In genomic region chr4:182170417-182170935, GRCh38 we compare ENCODE assay signal across 24 cellular contexts.
A peak's percentile ranks its signal among the peaks of the same experiment; 100 is the strongest.
DNase-seq lines count a peak whose midpoint lies in the region; ATAC-seq, FAIRE-seq and TF ChIP-seq lines count a peak whose summit lies in the region.
"Had no signal": no experiment of that assay in that cellular context is flagged by ENCODE, and none has a peak within 500 bp of the region (broad histone marks: within the 10 kb centered on the region; RNA-seq: fewer than 3 reads in every experiment).

No MANE protein-coding gene starts in this region.

- H3K4me1 ChIP-seq in mammary epithelial cell (ENCODE audit: insufficient read depth, low read length), result peaks cover 7% of the 10 kb centered on the region
- no peaks in the 10 kb centered on the region for H3K4me1 ChIP-seq in breast epithelium
- no peaks in the 10 kb centered on the region for H3K4me1 ChIP-seq in endothelial cell of umbilical vein (ENCODE audit: control insufficient read depth, extremely low read depth, insufficient read depth, low read length)
- H3K4me1 ChIP-seq in keratinocyte (ENCODE audit: control insufficient read depth, extremely low read depth, insufficient read depth, low read length), result peaks cover 10% of the 10 kb centered on the region
- no peaks in the 10 kb centered on the region for H3K4me1 ChIP-seq in psoas muscle
- H3K4me1 ChIP-seq: BLaER1, Caco-2 had no signal

- H3K4me3 ChIP-seq in mammary epithelial cell (replicated peaks in 1 of 3; ENCODE audit: insufficient read depth in 1 of 3, low read depth in 2 of 3, low read length in 3 of 3) (no peak overlapping the region), breast epithelium (no peak overlapping the region), endothelial cell of umbilical vein (replicated peaks in 1 of 3; ENCODE audit: insufficient read depth in 1 of 3, low read depth in 1 of 3, low read length in 3 of 3) (no peak overlapping the region), keratinocyte (ENCODE audit: control insufficient read depth in 2 of 3, extremely low read depth in 1 of 3, insufficient read depth in 2 of 3, low read depth in 1 of 3, low read length in 3 of 3) (no peak overlapping the region), psoas muscle (no peak overlapping the region)
- H3K4me3 ChIP-seq: A549, BLaER1 had no signal

- DNase-seq in NCI-H1105 treated with DMSO at 0.1 percent for 48 hours (lab: John Stamatoyannopoulos, UW) (peak; percentile 31), NCI-H1105 (lab: John Stamatoyannopoulos, UW) (no peak), mammary epithelial cell (no peak), breast epithelium (ENCODE audit: low spot score in 2 of 2) (no peak), endothelial cell of umbilical vein (ENCODE audit: low read depth, low spot score) (no peak), keratinocyte (ENCODE audit: low read depth, low spot score) (no peak), COR-L47 (lab: John Stamatoyannopoulos, UW) (no peak), psoas muscle (no peak)
- DNase-seq: BE2C; C1 segment of cervical spinal cord; Caco-2; Calu3; CD4-positive, alpha-beta memory T cell; CD4-positive, CD25-positive, alpha-beta regulatory T cell; CD8-positive, alpha-beta memory T cell; DMS79 treated with DMSO at 0.1 percent for 48 hours; GF-D8 had no signal

- H3K36me3 ChIP-seq in mammary epithelial cell (ENCODE audit: insufficient read depth, low read length), result no peaks in the 10 kb centered on the region
- H3K36me3 ChIP-seq in breast epithelium, result no peaks in the 10 kb centered on the region
- no peaks in the 10 kb centered on the region for H3K36me3 ChIP-seq in endothelial cell of umbilical vein (ENCODE audit: control insufficient read depth in 2 of 2, extremely low read depth in 1 of 2, insufficient read depth in 2 of 2, low read length in 2 of 2)
- no peaks in the 10 kb centered on the region for H3K36me3 ChIP-seq in keratinocyte (ENCODE audit: control insufficient read depth in 2 of 2, extremely low read depth in 1 of 2, insufficient read depth in 2 of 2, low read length in 2 of 2)
- no peaks in the 10 kb centered on the region for H3K36me3 ChIP-seq in psoas muscle (ENCODE audit: insufficient read depth in 1 of 2, low read depth in 1 of 2)
- H3K36me3 ChIP-seq: BE2C, BLaER1 had no signal

- no peak for ATAC-seq in psoas muscle
- ATAC-seq: A549 had no signal

- no peak for TF ChIP-seq CTCF in mammary epithelial cell (conservative IDR thresholded peaks at IDR 0.05 in 1 of 2, IDR thresholded peaks at IDR 0.05 in 1 of 2; ENCODE audit: extremely low read depth in 1 of 2, insufficient read depth in 1 of 2, low read depth in 1 of 2, low read length in 2 of 2)
- no peak for TF ChIP-seq CTCF in breast epithelium (IDR thresholded peaks at IDR 0.05)
- no peak for TF ChIP-seq CTCF in endothelial cell of umbilical vein (IDR thresholded peaks at IDR 0.05; ENCODE audit: extremely low read depth in 1 of 2, insufficient read depth in 1 of 2, low read depth in 1 of 2, low read length in 2 of 2)
- TF ChIP-seq CTCF in keratinocyte (optimal IDR thresholded peaks at IDR 0.05 in 1 of 3, IDR thresholded peaks at IDR 0.05 in 1 of 3, conservative IDR thresholded peaks at IDR 0.05 in 1 of 3; ENCODE audit: extremely low read depth in 1 of 3, insufficient read depth in 2 of 3, low read length in 3 of 3), result no peak
- no peak for TF ChIP-seq CTCF in psoas muscle (IDR thresholded peaks at IDR 0.05)

- CTCF ChIA-PET in mammary epithelial cell (lab: Charles Lee; ENCODE audit: low non-redundant PET), result no interaction called here
- CTCF ChIA-PET in endothelial cell of umbilical vein (lab: Charles Lee), result no interaction called here

- peaks cover 70% of the 10 kb centered on the region for H3K79me2 ChIP-seq in mammary epithelial cell (ENCODE audit: insufficient read depth, low read length)
- no peaks in the 10 kb centered on the region for H3K79me2 ChIP-seq in endothelial cell of umbilical vein (ENCODE audit: control insufficient read depth, insufficient read depth, low read length)
- peaks cover 33% of the 10 kb centered on the region for H3K79me2 ChIP-seq in keratinocyte (ENCODE audit: control insufficient read depth, insufficient read depth, low read length)

- FAIRE-seq in endothelial cell of umbilical vein (lab: Jason Lieb, UNC) (peak; percentile 44), keratinocyte (lab: Jason Lieb, UNC) (no peak)
- FAIRE-seq: A549, D721Med, G401.6, GM12891, GM19239 had no signal

- H3K27me3 ChIP-seq in mammary epithelial cell (ENCODE audit: insufficient read depth, low read length) (no peaks in the 10 kb centered on the region), breast epithelium (no peaks in the 10 kb centered on the region), endothelial cell of umbilical vein (ENCODE audit: control insufficient read depth in 2 of 2, insufficient read depth in 2 of 2, low read length in 2 of 2) (no peaks in the 10 kb centered on the region), keratinocyte (ENCODE audit: control insufficient read depth, extremely low read depth, insufficient read depth, low read length) (no peaks in the 10 kb centered on the region), psoas muscle (ENCODE audit: insufficient read depth in 3 of 3, low read length in 2 of 3) (no peaks in the 10 kb centered on the region)
- H3K27me3 ChIP-seq: BE2C, BLaER1 had no signal

- H3K9ac ChIP-seq in mammary epithelial cell (ENCODE audit: insufficient read depth, low read length) (peak overlapping the region; percentile 15), endothelial cell of umbilical vein (replicated peaks; ENCODE audit: extremely low read depth, insufficient read depth, low read length) (no peak overlapping the region), keratinocyte (ENCODE audit: control insufficient read depth, extremely low read depth, insufficient read depth, low read length) (no peak overlapping the region)
- H3K9ac ChIP-seq: BLaER1 had no signal

- POLR2A ChIA-PET in endothelial cell of umbilical vein (lab: Charles Lee), result no interaction called here

- BruUV-seq in mammary epithelial cell (replicated peaks; lab: Mats Ljungman, UMichigan) (no TSS peak), endothelial cell of umbilical vein (replicated peaks; lab: Mats Ljungman, UMichigan) (no TSS peak)

- H3K9me3 ChIP-seq in mammary epithelial cell (replicated peaks; ENCODE audit: insufficient read depth, low read length), result no peaks in the 10 kb centered on the region
- H3K9me3 ChIP-seq in breast epithelium, result no peaks in the 10 kb centered on the region
- no peaks in the 10 kb centered on the region for H3K9me3 ChIP-seq in endothelial cell of umbilical vein (replicated peaks; ENCODE audit: control insufficient read depth, insufficient read depth, low read length)
- no peaks in the 10 kb centered on the region for H3K9me3 ChIP-seq in keratinocyte (ENCODE audit: control insufficient read depth, low read depth, low read length)
- no peaks in the 10 kb centered on the region for H3K9me3 ChIP-seq in psoas muscle
- H3K9me3 ChIP-seq: A549, BE2C, BLaER1, Caco-2 had no signal

- intact Hi-C loops in mammary epithelial cell (cut with micrococcal nuclease) (no loop called here), breast epithelium (cut with DNase I; ENCODE audit: low total_unique reads) (no loop called here), endothelial cell of umbilical vein (cut with micrococcal nuclease) (no loop called here), psoas muscle (cut with DNase I) (no loop called here)

- in situ Hi-C loops in mammary epithelial cell (cut with MboI; ENCODE audit: low sequenced_read_pairs in 2 of 2), result no loop called here

- H3K9me1 ChIP-seq in endothelial cell of umbilical vein (replicated peaks; ENCODE audit: control insufficient read depth, extremely low read depth, insufficient read depth, low read length), result no peaks in the 10 kb centered on the region
- H3K9me1 ChIP-seq in keratinocyte (ENCODE audit: control insufficient read depth, extremely low read depth, insufficient read depth, low read length), result no peaks in the 10 kb centered on the region

- WGBS in mammary epithelial cell (ENCODE audit: low coverage, missing lambda C conversion rate), result 74% methylated on average over 3 of the region's 3 CpGs
- 91 to 92% (median 92%) methylated on average over 3 of the region's 3 CpGs for WGBS in psoas muscle, 3 donors

- no peaks in the 10 kb centered on the region for H4K20me1 ChIP-seq in mammary epithelial cell (ENCODE audit: insufficient read depth, low read length)
- no peaks in the 10 kb centered on the region for H4K20me1 ChIP-seq in endothelial cell of umbilical vein (replicated peaks; ENCODE audit: control insufficient read depth, extremely low read depth, insufficient read depth, low read length)
- no peaks in the 10 kb centered on the region for H4K20me1 ChIP-seq in keratinocyte (ENCODE audit: control insufficient read depth, extremely low read depth, insufficient read depth, low read length)
- H4K20me1 ChIP-seq: BLaER1 had no signal

- H3K4me2 ChIP-seq in mammary epithelial cell (ENCODE audit: insufficient read depth, low read depth, low read length) (peak overlapping the region; percentile 32), endothelial cell of umbilical vein (ENCODE audit: insufficient read depth, low read length) (no peak overlapping the region), keratinocyte (ENCODE audit: control insufficient read depth, extremely low read depth, insufficient read depth, low read depth, low read length) (peak overlapping the region; percentile 76)
- H3K4me2 ChIP-seq: A549, BLaER1 had no signal

- dilution Hi-C loops in mammary epithelial cell (cut with HindIII; ENCODE audit: low sequenced_read_pairs), result no loop called here
- dilution Hi-C loops in endothelial cell of umbilical vein (cut with MboI; ENCODE audit: extremely low pct_ligation_motif_present, low sequenced_read_pairs), result no loop called here
- dilution Hi-C loops in keratinocyte (cut with MboI; ENCODE audit: extremely low pct_ligation_motif_present, low sequenced_read_pairs), result no loop called here

- H3K27ac ChIP-seq in mammary epithelial cell (ENCODE audit: insufficient read depth, low read depth, low read length) (peak overlapping the region; percentile 13), breast epithelium (no peak overlapping the region), endothelial cell of umbilical vein (ENCODE audit: insufficient read depth, low read depth, low read length) (no peak overlapping the region), keratinocyte (ENCODE audit: control insufficient read depth, insufficient read depth, low read length) (peak overlapping the region; percentile 56), psoas muscle (no peak overlapping the region)
- H3K27ac ChIP-seq: 22Rv1, A549, BLaER1 had no signal

- TF ChIP-seq POLR2A in breast epithelium (IDR thresholded peaks at IDR 0.05) (no peak), endothelial cell of umbilical vein (IDR thresholded peaks at IDR 0.05; ENCODE audit: low read depth, low read length) (no peak)

- H2AFZ ChIP-seq in mammary epithelial cell (ENCODE audit: low read depth, low read length) (no peak overlapping the region), endothelial cell of umbilical vein (ENCODE audit: low read depth, low read length) (no peak overlapping the region), keratinocyte (ENCODE audit: control insufficient read depth, low read length) (no peak overlapping the region)

TF ChIP-seq in endothelial cell of umbilical vein, 7 proteins besides CTCF, POLR2A, EP300 and RAD21 (continues in another document):
- no peak for TF ChIP-seq MAX (IDR thresholded peaks at IDR 0.05; ENCODE audit: insufficient read depth, insufficient read length)

Comparison
In these comparisons a context has a peak if more than half of its experiments do, and no peak if none do; other contexts are left out.
1. H3K27ac ChIP-seq: peak in mammary epithelial cell (single experiment) and keratinocyte (single experiment); none in breast epithelium (0 of 2), endothelial cell of umbilical vein (single experiment) and psoas muscle (single experiment).